ENCODE assay signal across 1 cellular context in genomic region chr9:127796899-127797370, GRCh38.
TF ChIP-seq lines count a peak whose summit lies in the region.

No MANE protein-coding gene starts in this region.

TF ChIP-seq in IMR-90, 13 proteins besides CTCF, POLR2A, EP300 and RAD21:
- TF ChIP-seq, protein P1, sequence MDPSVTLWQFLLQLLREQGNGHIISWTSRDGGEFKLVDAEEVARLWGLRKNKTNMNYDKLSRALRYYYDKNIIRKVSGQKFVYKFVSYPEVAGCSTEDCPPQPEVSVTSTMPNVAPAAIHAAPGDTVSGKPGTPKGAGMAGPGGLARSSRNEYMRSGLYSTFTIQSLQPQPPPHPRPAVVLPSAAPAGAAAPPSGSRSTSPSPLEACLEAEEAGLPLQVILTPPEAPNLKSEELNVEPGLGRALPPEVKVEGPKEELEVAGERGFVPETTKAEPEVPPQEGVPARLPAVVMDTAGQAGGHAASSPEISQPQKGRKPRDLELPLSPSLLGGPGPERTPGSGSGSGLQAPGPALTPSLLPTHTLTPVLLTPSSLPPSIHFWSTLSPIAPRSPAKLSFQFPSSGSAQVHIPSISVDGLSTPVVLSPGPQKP (IDR thresholded peaks at IDR 0.05; ENCODE audit: borderline replicate concordance, low read depth, low read length): no peak
- TF ChIP-seq USF2 (IDR thresholded peaks at IDR 0.05; ENCODE audit: low read depth, low read length) (no peak), MAFK (IDR thresholded peaks at IDR 0.05; ENCODE audit: low read depth, low read length) (no peak), RCOR1 (IDR thresholded peaks at IDR 0.05; ENCODE audit: insufficient replicate concordance, low read length) (no peak), NFE2L2 (IDR thresholded peaks at IDR 0.05; ENCODE audit: low read depth, low read length) (no peak), CHD1 (IDR thresholded peaks at IDR 0.05; ENCODE audit: low read depth, low read length) (no peak), MXI1 (IDR thresholded peaks at IDR 0.05; ENCODE audit: borderline replicate concordance, low read depth, low read length) (no peak), RFX5 (IDR thresholded peaks at IDR 0.05; ENCODE audit: low read depth, low read length) (no peak), MAZ (IDR thresholded peaks at IDR 0.05; ENCODE audit: borderline replicate concordance, low read depth, low read length) (no peak), SMC3 (IDR thresholded peaks at IDR 0.05; ENCODE audit: low read depth, low read length) (no peak), CEBPB (IDR thresholded peaks at IDR 0.05; ENCODE audit: low read depth, low read length) (no peak), FOS (IDR thresholded peaks at IDR 0.05; ENCODE audit: low read depth, low read length) (no peak), BHLHE40 (IDR thresholded peaks at IDR 0.05; ENCODE audit: low read depth, low read length) (no peak)
